Comparison of ENCODE assay signal across 8 cellular contexts in the genomic region with DNA sequence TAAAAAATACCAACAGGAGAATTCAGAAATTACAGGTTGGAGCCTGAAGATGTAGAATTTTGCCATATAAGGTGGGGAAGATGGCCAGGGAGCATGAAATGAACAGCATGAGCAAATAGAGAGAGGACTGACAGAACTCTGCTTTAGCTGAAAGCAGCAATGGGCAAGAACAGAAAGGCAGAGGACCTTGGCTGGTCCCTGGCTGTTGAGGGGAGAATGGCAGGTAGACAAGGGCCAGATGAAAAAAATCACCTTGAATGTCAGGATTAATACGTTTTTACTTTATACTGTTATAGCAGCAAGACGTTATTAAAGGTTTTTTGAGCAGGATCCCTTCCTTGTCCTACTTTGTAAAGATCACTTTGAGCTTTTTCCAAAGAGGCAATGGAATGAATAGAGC. TPM values are rescaled to one million over a fixed set of nuclear protein-coding genes. Genes with fewer than 3 reads are reported as not detected.
A peak's percentile ranks its signal among the peaks of the same experiment; 100 is the strongest.
DNase-seq lines count a peak whose midpoint lies in the region; ATAC-seq and TF ChIP-seq lines count a peak whose summit lies in the region.

No MANE protein-coding gene starts in this region.

- peaks cover 46% of the 10 kb centered on the region for H3K4me1 Mint-ChIP-seq in activated naive CD4-positive, alpha-beta T cell treated with anti-CD3 and anti-CD28 coated beads, Interleukin-2, amount 50 U/mL, for 24 hours

- peaks cover 14% of the 10 kb centered on the region for H3K4me1 ChIP-seq in RWPE2 (ENCODE audit: insufficient read depth, poor library complexity, severe bottlenecking)
- H3K4me1 ChIP-seq in fibroblast of lung (ENCODE audit: control insufficient read depth, extremely low read depth, insufficient read depth, low read length) = peaks cover 3% of the 10 kb centered on the region

- peaks cover 14% of the 10 kb centered on the region for H3K79me2 ChIP-seq in fibroblast of lung (ENCODE audit: control insufficient read depth, insufficient read depth, low read length)

- no peaks in the 10 kb centered on the region for H4K20me1 ChIP-seq in fibroblast of lung (ENCODE audit: control insufficient read depth, extremely low read depth, insufficient read depth, low read length)

- peak overlapping the region; percentile 95 for H3K4me3 Mint-ChIP-seq in activated naive CD4-positive, alpha-beta T cell treated with anti-CD3 and anti-CD28 coated beads, Interleukin-2, amount 50 U/mL, for 24 hours

- TF ChIP-seq CTCF in RWPE2 (IDR thresholded peaks at IDR 0.05; ENCODE audit: poor library complexity, severe bottlenecking) = peak; percentile 34
- TF ChIP-seq CTCF in fibroblast of lung (conservative IDR thresholded peaks at IDR 0.05 in 1 of 2, IDR thresholded peaks at IDR 0.05 in 1 of 2; ENCODE audit: low read depth in 1 of 2, low read length in 2 of 2) = no peak

- H3K9me3 ChIP-seq in RWPE2 (ENCODE audit: severe bottlenecking) (no peaks in the 10 kb centered on the region), fibroblast of lung (ENCODE audit: control insufficient read depth, insufficient read depth, low read depth, low read length) (no peaks in the 10 kb centered on the region)

- H3K27me3 ChIP-seq in RWPE2 (ENCODE audit: insufficient read depth, poor library complexity, severe bottlenecking) = no peaks in the 10 kb centered on the region
- H3K27me3 ChIP-seq in fibroblast of lung (ENCODE audit: control insufficient read depth, insufficient read depth, low read length) = no peaks in the 10 kb centered on the region

- peak overlapping the region; percentile 100 for H2AFZ ChIP-seq in fibroblast of lung (ENCODE audit: low read length)

- H3K27ac ChIP-seq in RWPE2 (ENCODE audit: poor library complexity, severe bottlenecking) (peak overlapping the region; percentile 78), fibroblast of lung (ENCODE audit: insufficient read depth, low read length) (peak overlapping the region; percentile 98), skin epidermis (peak overlapping the region in 6 of 21 experiments; percentile 85 to 99 (median 94))

- H3K27me3 Mint-ChIP-seq in activated naive CD4-positive, alpha-beta T cell treated with anti-CD3 and anti-CD28 coated beads, Interleukin-2, amount 50 U/mL, for 24 hours = peaks cover 2% of the 10 kb centered on the region

- no peak for ATAC-seq in RWPE2 (ENCODE audit: low read depth)

- peak overlapping the region; percentile 97 for H3K4me2 ChIP-seq in fibroblast of lung (ENCODE audit: extremely low read depth, insufficient read depth, low read length)

- H3K36me3 Mint-ChIP-seq in activated naive CD4-positive, alpha-beta T cell treated with anti-CD3 and anti-CD28 coated beads, Interleukin-2, amount 50 U/mL, for 24 hours = peaks cover 14% of the 10 kb centered on the region

- H3K9me3 Mint-ChIP-seq in activated naive CD4-positive, alpha-beta T cell treated with anti-CD3 and anti-CD28 coated beads, Interleukin-2, amount 50 U/mL, for 24 hours = no peaks in the 10 kb centered on the region

- no peak overlapping the region for H3K9ac ChIP-seq in fibroblast of lung (ENCODE audit: insufficient read depth, low read length)

- H3K4me3 ChIP-seq in RWPE2 (ENCODE audit: severe bottlenecking) = peak overlapping the region; percentile 80
- H3K4me3 ChIP-seq in fibroblast of lung (replicated peaks in 1 of 4; ENCODE audit: control extremely low read depth in 1 of 4, insufficient read depth in 1 of 4, low read depth in 3 of 4, low read length in 4 of 4) = peak overlapping the region; percentile 79 to 96 (median 94)
- peak overlapping the region; percentile 59 to 95 (median 93) for H3K4me3 ChIP-seq in skin epidermis

- H3K36me3 ChIP-seq in RWPE2 (ENCODE audit: low read depth) (peaks cover 47% of the 10 kb centered on the region), fibroblast of lung (ENCODE audit: control insufficient read depth, insufficient read depth, low read length) (no peaks in the 10 kb centered on the region)

- DNase-seq in activated naive CD4-positive, alpha-beta T cell treated with Interleukin-2 at 50 U/mL for 16 hours = no peak
- DNase-seq in RWPE2 (ENCODE audit: low spot score) = no peak
- no peak for DNase-seq in fibroblast of lung (ENCODE audit: low read depth in 2 of 2)
- DNase-seq in NK-92 (lab: John Stamatoyannopoulos, UW; ENCODE audit: unreplicated experiment) = no peak
- DNase-seq in DMS153 (lab: John Stamatoyannopoulos, UW) = no peak
- DNase-seq in GM03348 (ENCODE audit: low spot score) = no peak

- H3K27ac Mint-ChIP-seq in activated naive CD4-positive, alpha-beta T cell treated with anti-CD3 and anti-CD28 coated beads, Interleukin-2, amount 50 U/mL, for 24 hours = peak overlapping the region; percentile 100

RNA-seq across cellular contexts. Expression of a gene that starts 1.0 kb away (rescaled TPM):
- 12.8 and 17.5 TPM in 2 replicates for total RNA-seq in fibroblast of lung
- polyA plus RNA-seq in fibroblast of lung = 30.6 and 37.6 TPM in 2 replicates
- 21.8 and 31.9 TPM in 2 replicates for polyA plus RNA-seq in fibroblast of lung (2012)
- polyA minus RNA-seq in fibroblast of lung (ENCODE audit: low replicate concordance) = 5.4 and 21.2 TPM in 2 replicates

RNA-seq across cellular contexts. Expression of a gene that starts 12.1 kb away (rescaled TPM):
- 37.8 and 47.1 TPM in 2 replicates for total RNA-seq in fibroblast of lung
- polyA plus RNA-seq in fibroblast of lung = 58.8 and 66.7 TPM in 2 replicates
- 51.8 and 63.6 TPM in 2 replicates for polyA plus RNA-seq in fibroblast of lung (2012)
- polyA minus RNA-seq in fibroblast of lung (ENCODE audit: low replicate concordance) = 60.9 and 68.1 TPM in 2 replicates

RNA-seq across cellular contexts. Expression of a gene that starts 34.4 kb away (rescaled TPM):
- 0.26 TPM in 1 of 2 replicates, not detected in the other for total RNA-seq in fibroblast of lung
- polyA plus RNA-seq in fibroblast of lung = 0.02 TPM in 2 replicates
- polyA plus RNA-seq in fibroblast of lung (2012) = 0.06 TPM in 1 of 2 replicates, not detected in the other
- 1.2 TPM in 1 of 2 replicates, not detected in the other for polyA minus RNA-seq in fibroblast of lung (ENCODE audit: low replicate concordance)
